Comparison of ENCODE assay signal across 24 cellular contexts in the genomic region with DNA sequence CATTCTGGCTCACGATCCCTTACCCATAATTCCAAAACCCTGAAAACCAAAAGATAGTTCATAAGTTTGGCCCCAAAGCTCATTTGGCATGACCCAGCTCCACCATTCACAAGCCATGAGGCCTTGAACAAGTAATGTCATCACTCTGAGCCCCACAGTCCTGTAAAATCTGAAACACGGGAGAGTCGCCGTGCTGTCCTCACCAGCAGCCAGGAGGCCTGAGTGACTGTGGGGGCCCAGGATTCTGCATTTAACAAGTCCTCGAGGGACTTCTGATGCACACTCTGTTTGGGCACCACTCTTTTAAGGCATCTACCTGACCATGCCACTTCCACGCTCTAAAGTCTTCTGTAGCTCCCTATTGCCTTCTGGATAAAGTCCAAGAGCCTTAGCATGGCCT.
"Had no signal": no experiment of that assay in that cellular context is flagged by ENCODE, and none has a peak within 500 bp of the region (broad histone marks: within the 10 kb centered on the region; RNA-seq: fewer than 3 reads in every experiment).

No MANE protein-coding gene starts in this region.

- H3K4me3 ChIP-seq: adrenal gland, Peyer's patch, SJSA1 had no signal

- ATAC-seq: activated CD4-positive, CD25-positive, alpha-beta regulatory T cell treated with anti-CD3 and anti-CD28 coated beads, Interleukin-2, amount 50 U/mL, for 24 hours; activated CD8-positive, alpha-beta T cell treated with anti-CD3 and anti-CD28 coated beads, Interleukin-2, amount 10 ng/mL, durations not matched to agents 7 days and 5 days; SK-N-SH treated with all-trans-retinoic acid at 6 μM for 48 hours had no signal

- DNase-seq: activated CD4-positive, alpha-beta T cell treated with anti-CD3 and anti-CD28 coated beads for 48 hours; activated CD4-positive, alpha-beta T cell treated with anti-CD3 and anti-CD28 coated beads, Interleukin-2, amount 50 U/mL, for 4 hours; activated CD8-positive, alpha-beta memory T cell treated with anti-CD3 and anti-CD28 coated beads, Interleukin-2, amount 50 U/mL, for 48 hours; activated CD8-positive, alpha-beta T cell treated with anti-CD3 and anti-CD28 coated beads, Interleukin-2, amount 10 ng/mL, durations not matched to agents 7 days and 5 days; activated naive CD4-positive, alpha-beta T cell treated with anti-CD3 and anti-CD28 coated beads, Interleukin-2, amount 50 U/mL, for 16 hours; activated naive CD8-positive, alpha-beta T cell treated with anti-CD3 and anti-CD28 coated beads, Interleukin-2, amount 10 ng/mL, durations not matched to agents 7 days and 5 days; activated T-cell treated with anti-CD3 and anti-CD28 coated beads, Interleukin-2, amount 50 U/mL, for 1 hour; anterior cingulate cortex; central memory CD4-positive, alpha-beta T cell; MM.1S; NCI-H1105 treated with DMSO at 0.1 percent for 48 hours; NCI-H1436 treated with DMSO at 0.1 percent for 48 hours; NCI-H187; NCI-H2081; NCI-H510A treated with DMSO at 0.1 percent for 48 hours; NCI-H69; SHP77; SW 1271 had no signal

- H3K27ac ChIP-seq: KMS-11, Peyer's patch, SJSA1 had no signal

- H3K4me2 ChIP-seq: KMS-11 had no signal

- H3K9ac ChIP-seq: KMS-11 had no signal

- H3K9me3 ChIP-seq: adrenal gland, Peyer's patch, SJSA1 had no signal

- H3K27me3 ChIP-seq: adrenal gland, Peyer's patch, SJSA1 had no signal

- H3K36me3 ChIP-seq: adrenal gland, Peyer's patch, SJSA1 had no signal
